Comparison of ENCODE assay signal across 8 cellular contexts in the genomic region with DNA sequence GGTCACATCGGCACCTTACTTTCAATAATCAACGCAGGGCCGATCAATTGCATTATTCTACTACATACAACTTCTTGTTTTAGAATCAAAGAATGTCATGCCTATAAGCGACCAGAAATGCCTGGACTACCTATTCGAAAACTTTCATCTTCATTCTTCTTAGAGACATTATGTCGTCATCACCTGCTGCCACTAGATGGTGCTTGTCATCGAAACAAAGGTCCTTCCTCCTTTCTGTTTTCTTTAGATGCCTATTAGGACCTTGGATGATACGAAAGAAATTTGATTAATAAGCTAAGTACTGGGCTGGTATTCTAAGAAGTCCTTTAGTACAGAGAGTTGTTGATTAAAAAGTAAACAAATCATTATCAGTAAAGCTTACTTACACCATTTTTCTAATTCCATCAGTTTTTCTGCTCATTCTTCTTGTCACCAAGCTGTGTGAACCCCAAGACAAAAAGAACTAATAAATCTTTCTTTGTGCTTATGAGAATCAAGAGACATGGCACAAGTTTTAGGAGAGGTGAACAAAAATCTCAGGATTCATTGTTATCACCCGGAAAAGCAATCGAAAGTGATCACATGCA.
A peak's percentile ranks its signal among the peaks of the same experiment; 100 is the strongest.
DNase-seq lines count a peak whose midpoint lies in the region; ATAC-seq, FAIRE-seq and TF ChIP-seq lines count a peak whose summit lies in the region.

No MANE protein-coding gene starts in this region.

- no peak overlapping the region for H3K4me2 ChIP-seq in GM12878 (ENCODE audit: control insufficient read depth, insufficient read depth)

- in situ Hi-C loops in GM12878 (cut with MboI) = no loop called here

- no peak for TF ChIP-seq POLR2A in GM12878 (IDR thresholded peaks at IDR 0.05; ENCODE audit: low read depth, low read length)

- TF ChIP-seq EP300 in GM12878 (IDR thresholded peaks at IDR 0.05; ENCODE audit: borderline replicate concordance in 1 of 2, control insufficient read depth in 1 of 2, low read depth in 2 of 2, low read length in 2 of 2) = no peak

- peak; percentile 61 for ATAC-seq in GM21381 (IDR thresholded peaks at IDR 0.05; ENCODE audit: unreplicated experiment)
- peak; percentile 89 for ATAC-seq in HG03565 (IDR thresholded peaks at IDR 0.05; ENCODE audit: unreplicated experiment)
- ATAC-seq in GM12878 = peak; percentile 90

- FAIRE-seq in GM12878 (lab: Jason Lieb, UNC) = peak; percentile 95

- H3K4me1 ChIP-seq in GM12878 (ENCODE audit: control insufficient read depth, insufficient read depth, low read length) = no peaks in the 10 kb centered on the region

- no peak overlapping the region for H2AFZ ChIP-seq in GM12878 (ENCODE audit: control insufficient read depth, low read depth, low read length)

- TF ChIP-seq RAD21 in GM12878 (IDR thresholded peaks at IDR 0.05; ENCODE audit: insufficient read depth, low read depth, low read length) = peak; percentile 75

- TF ChIP-seq CTCF in GM12878 (IDR thresholded peaks at IDR 0.05 in 2 of 3, conservative IDR thresholded peaks at IDR 0.05 in 1 of 3; ENCODE audit: control insufficient read depth in 2 of 3, extremely low read depth in 1 of 3, insufficient read depth in 1 of 3, low read depth in 3 of 3, low read length in 3 of 3) = peak; percentile 64 to 75 (median 72)

- SMC1A ChIA-PET in GM12878 (lab: Charles Lee; ENCODE audit: uncharacterized antibody, unreplicated experiment) = interaction anchor here (0.6 to 2.1 kb wide), 7 partner anchors 10 to 625 kb away, joined by 3 to 6 read pairs (median 3); no protein-coding TSS in a partner anchor

- intact Hi-C loops in GM12878 (cut with micrococcal nuclease; ENCODE audit: unreplicated experiment) = loop anchor here (1.0 to 10.0 kb wide), 4 partner anchors 369 to 579 kb away; no protein-coding TSS in a partner anchor

- DNase-seq in NCI-H187 (lab: John Stamatoyannopoulos, UW) = peak; percentile 5 to 25
- DNase-seq in NCI-H187 treated with DMSO at 0.1 percent for 48 hours (lab: John Stamatoyannopoulos, UW) = no peak
- peak; percentile 82 for DNase-seq in OCI-M1 (lab: John Stamatoyannopoulos, UW)
- DNase-seq in GM12878 (ENCODE audit: low read depth, low spot score) = peak; percentile 13
- DNase-seq in iris pigment epithelial cell (ENCODE audit: low read depth) = peak; percentile 59
- peak; percentile 18 for DNase-seq in stimulated activated CD8-positive, alpha-beta memory T cell treated with anti-CD3 and anti-CD28 coated beads, Interleukin-12 subunit alpha, Interleukin-12 subunit beta, amount 100 ng/mL, for 1 hour (ENCODE audit: low read depth)

- H3K9me3 ChIP-seq in GM12878 (replicated peaks; ENCODE audit: control insufficient read depth, insufficient read depth, low read length) = no peaks in the 10 kb centered on the region

- no peaks in the 10 kb centered on the region for H4K20me1 ChIP-seq in GM12878 (ENCODE audit: control insufficient read depth, insufficient read depth)

- BruUV-seq in GM12878 (replicated peaks; lab: Mats Ljungman, UMichigan) = no TSS peak

- no peaks in the 10 kb centered on the region for H3K79me2 ChIP-seq in GM12878 (ENCODE audit: control insufficient read depth, insufficient read depth, low read length)

- peaks cover 5 to 24% of the 10 kb centered on the region in 2 experiments for H3K27me3 ChIP-seq in GM12878 (replicated peaks in 1 of 2; ENCODE audit: control insufficient read depth in 2 of 2, insufficient read depth in 2 of 2, low read length in 1 of 2)

- POLR2A ChIA-PET in GM12878 (lab: Charles Lee) = no interaction called here

- H3K27ac ChIP-seq in GM12878 (ENCODE audit: control insufficient read depth, insufficient read depth) = no peak overlapping the region

- WGBS in GM12878 (ENCODE audit: insufficient coverage, insufficient replicate concordance, low lambda C conversion rate, missing lambda C conversion rate) = 25% methylated on average over 10 of the region's 10 CpGs

- CTCF ChIA-PET in GM12878 (lab: Yijun Ruan, JAX) = interaction anchor here (0.7 to 3.2 kb wide), 21 partner anchors 10 to 807 kb away, joined by 3 to 17 read pairs (median 4); no protein-coding TSS in a partner anchor

- H3K36me3 ChIP-seq in GM12878 (ENCODE audit: control insufficient read depth in 2 of 2, insufficient read depth in 2 of 2, low read length in 1 of 2) = no peaks in the 10 kb centered on the region

- H3K9ac ChIP-seq in GM12878 (ENCODE audit: control insufficient read depth, insufficient read depth, low read length) = no peak overlapping the region

- RAD21 ChIA-PET in GM12878 (lab: Charles Lee; ENCODE audit: unreplicated experiment) = interaction anchor here (0.5 to 1.5 kb wide), 5 partner anchors 70 to 1866 kb away, joined by 3 to 6 read pairs (median 3); no protein-coding TSS in a partner anchor

- no peak overlapping the region for H3K4me3 ChIP-seq in GM12878

TF ChIP-seq in GM12878, 131 proteins besides CTCF, POLR2A, EP300 and RAD21 (continues in another document):
- TF ChIP-seq SPI1 (IDR thresholded peaks at IDR 0.05; ENCODE audit: borderline replicate concordance, insufficient read depth, low read depth, low read length) (no peak), NBN (IDR thresholded peaks at IDR 0.05) (no peak), NRF1 (conservative IDR thresholded peaks at IDR 0.05; ENCODE audit: low read depth, low read length) (no peak), ZNF207 (IDR thresholded peaks at IDR 0.05; ENCODE audit: borderline replicate concordance) (no peak), CREB1 (IDR thresholded peaks at IDR 0.05; ENCODE audit: low read depth) (peak; percentile 58; the same call in 1 of the 2 replicates)
- TF ChIP-seq, protein P1, sequence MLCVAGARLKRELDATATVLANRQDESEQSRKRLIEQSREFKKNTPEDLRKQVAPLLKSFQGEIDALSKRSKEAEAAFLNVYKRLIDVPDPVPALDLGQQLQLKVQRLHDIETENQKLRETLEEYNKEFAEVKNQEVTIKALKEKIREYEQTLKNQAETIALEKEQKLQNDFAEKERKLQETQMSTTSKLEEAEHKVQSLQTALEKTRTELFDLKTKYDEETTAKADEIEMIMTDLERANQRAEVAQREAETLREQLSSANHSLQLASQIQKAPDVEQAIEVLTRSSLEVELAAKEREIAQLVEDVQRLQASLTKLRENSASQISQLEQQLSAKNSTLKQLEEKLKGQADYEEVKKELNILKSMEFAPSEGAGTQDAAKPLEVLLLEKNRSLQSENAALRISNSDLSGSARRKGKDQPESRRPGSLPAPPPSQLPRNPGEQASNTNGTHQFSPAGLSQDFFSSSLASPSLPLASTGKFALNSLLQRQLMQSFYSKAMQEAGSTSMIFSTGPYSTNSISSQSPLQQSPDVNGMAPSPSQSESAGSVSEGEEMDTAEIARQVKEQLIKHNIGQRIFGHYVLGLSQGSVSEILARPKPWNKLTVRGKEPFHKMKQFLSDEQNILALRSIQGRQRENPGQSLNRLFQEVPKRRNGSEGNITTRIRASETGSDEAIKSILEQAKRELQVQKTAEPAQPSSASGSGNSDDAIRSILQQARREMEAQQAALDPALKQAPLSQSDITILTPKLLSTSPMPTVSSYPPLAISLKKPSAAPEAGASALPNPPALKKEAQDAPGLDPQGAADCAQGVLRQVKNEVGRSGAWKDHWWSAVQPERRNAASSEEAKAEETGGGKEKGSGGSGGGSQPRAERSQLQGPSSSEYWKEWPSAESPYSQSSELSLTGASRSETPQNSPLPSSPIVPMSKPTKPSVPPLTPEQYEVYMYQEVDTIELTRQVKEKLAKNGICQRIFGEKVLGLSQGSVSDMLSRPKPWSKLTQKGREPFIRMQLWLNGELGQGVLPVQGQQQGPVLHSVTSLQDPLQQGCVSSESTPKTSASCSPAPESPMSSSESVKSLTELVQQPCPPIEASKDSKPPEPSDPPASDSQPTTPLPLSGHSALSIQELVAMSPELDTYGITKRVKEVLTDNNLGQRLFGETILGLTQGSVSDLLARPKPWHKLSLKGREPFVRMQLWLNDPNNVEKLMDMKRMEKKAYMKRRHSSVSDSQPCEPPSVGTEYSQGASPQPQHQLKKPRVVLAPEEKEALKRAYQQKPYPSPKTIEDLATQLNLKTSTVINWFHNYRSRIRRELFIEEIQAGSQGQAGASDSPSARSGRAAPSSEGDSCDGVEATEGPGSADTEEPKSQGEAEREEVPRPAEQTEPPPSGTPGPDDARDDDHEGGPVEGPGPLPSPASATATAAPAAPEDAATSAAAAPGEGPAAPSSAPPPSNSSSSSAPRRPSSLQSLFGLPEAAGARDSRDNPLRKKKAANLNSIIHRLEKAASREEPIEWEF (IDR thresholded peaks at IDR 0.05; ENCODE audit: insufficient replicate concordance, low read depth, low read length) = no peak
- TF ChIP-seq, protein P2, sequence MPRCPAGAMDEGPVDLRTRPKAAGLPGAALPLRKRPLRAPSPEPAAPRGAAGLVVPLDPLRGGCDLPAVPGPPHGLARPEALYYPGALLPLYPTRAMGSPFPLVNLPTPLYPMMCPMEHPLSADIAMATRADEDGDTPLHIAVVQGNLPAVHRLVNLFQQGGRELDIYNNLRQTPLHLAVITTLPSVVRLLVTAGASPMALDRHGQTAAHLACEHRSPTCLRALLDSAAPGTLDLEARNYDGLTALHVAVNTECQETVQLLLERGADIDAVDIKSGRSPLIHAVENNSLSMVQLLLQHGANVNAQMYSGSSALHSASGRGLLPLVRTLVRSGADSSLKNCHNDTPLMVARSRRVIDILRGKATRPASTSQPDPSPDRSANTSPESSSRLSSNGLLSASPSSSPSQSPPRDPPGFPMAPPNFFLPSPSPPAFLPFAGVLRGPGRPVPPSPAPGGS (IDR thresholded peaks at IDR 0.05; ENCODE audit: borderline replicate concordance, insufficient read depth, low read depth, low read length, poor library complexity, severe bottlenecking) = no peak
- TF ChIP-seq, protein P3, sequence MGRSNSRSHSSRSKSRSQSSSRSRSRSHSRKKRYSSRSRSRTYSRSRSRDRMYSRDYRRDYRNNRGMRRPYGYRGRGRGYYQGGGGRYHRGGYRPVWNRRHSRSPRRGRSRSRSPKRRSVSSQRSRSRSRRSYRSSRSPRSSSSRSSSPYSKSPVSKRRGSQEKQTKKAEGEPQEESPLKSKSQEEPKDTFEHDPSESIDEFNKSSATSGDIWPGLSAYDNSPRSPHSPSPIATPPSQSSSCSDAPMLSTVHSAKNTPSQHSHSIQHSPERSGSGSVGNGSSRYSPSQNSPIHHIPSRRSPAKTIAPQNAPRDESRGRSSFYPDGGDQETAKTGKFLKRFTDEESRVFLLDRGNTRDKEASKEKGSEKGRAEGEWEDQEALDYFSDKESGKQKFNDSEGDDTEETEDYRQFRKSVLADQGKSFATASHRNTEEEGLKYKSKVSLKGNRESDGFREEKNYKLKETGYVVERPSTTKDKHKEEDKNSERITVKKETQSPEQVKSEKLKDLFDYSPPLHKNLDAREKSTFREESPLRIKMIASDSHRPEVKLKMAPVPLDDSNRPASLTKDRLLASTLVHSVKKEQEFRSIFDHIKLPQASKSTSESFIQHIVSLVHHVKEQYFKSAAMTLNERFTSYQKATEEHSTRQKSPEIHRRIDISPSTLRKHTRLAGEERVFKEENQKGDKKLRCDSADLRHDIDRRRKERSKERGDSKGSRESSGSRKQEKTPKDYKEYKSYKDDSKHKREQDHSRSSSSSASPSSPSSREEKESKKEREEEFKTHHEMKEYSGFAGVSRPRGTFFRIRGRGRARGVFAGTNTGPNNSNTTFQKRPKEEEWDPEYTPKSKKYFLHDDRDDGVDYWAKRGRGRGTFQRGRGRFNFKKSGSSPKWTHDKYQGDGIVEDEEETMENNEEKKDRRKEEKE (IDR thresholded peaks at IDR 0.05) = no peak
